In genomic region chr14:50122291-50122690, GRCh38 we compare ENCODE assay signal across 15 cellular contexts.
"Had no signal": no experiment of that assay in that cellular context is flagged by ENCODE, and none has a peak within 500 bp of the region (broad histone marks: within the 10 kb centered on the region; RNA-seq: fewer than 3 reads in every experiment).

No MANE protein-coding gene starts in this region.

- H3K4me3 Mint-ChIP-seq: activated CD4-positive, alpha-beta memory T cell treated with anti-CD3 and anti-CD28 coated beads for 36 hours; activated CD4-positive, alpha-beta T cell treated with anti-CD3 and anti-CD28 coated beads for 36 hours; activated CD8-positive, alpha-beta memory T cell treated with anti-CD3 and anti-CD28 coated beads, Interleukin-2, amount 10 ng/mL, durations not matched to agents 7 days and 5 days; activated naive CD4-positive, alpha-beta T cell treated with anti-CD3 and anti-CD28 coated beads, Interleukin-2, amount 10 ng/mL, durations not matched to agents 7 days and 5 days; T-helper 1 cell treated with Interleukin-12 subunit alpha and Interleukin-12 subunit beta and Interleukin-4 antibody, amounts not matched to agents 30 μg/mL and 1 μg/mL, for 36 hours had no signal

- H3K4me1 Mint-ChIP-seq: activated naive CD4-positive, alpha-beta T cell treated with anti-CD3 and anti-CD28 coated beads, Interleukin-2, amount 10 ng/mL, durations not matched to agents 7 days and 5 days had no signal

- H3K27ac ChIP-seq: hepatocyte, stomach, uterus had no signal

- H3K36me3 ChIP-seq: neural progenitor cell, uterus had no signal

- H3K27me3 ChIP-seq: hepatocyte, neural progenitor cell, stomach, uterus had no signal

- H3K27ac Mint-ChIP-seq: activated CD4-positive, alpha-beta T cell treated with anti-CD3 and anti-CD28 coated beads for 36 hours; activated CD8-positive, alpha-beta memory T cell treated with anti-CD3 and anti-CD28 coated beads, Interleukin-2, amount 10 ng/mL, durations not matched to agents 7 days and 5 days; activated naive CD4-positive, alpha-beta T cell treated with anti-CD3 and anti-CD28 coated beads, Interleukin-2, amount 10 ng/mL, durations not matched to agents 7 days and 5 days; activated T-helper 2 cell treated with anti-CD3 and anti-CD28 coated beads, Interferon-gamma antibody, Interleukin-2, Interleukin-4, amounts not matched to agents 10 μg/mL and 5 μg/mL and 100 μg/mL, durations not matched to agents 14 hours and 24 hours and 36 hours; neural progenitor cell; T-helper 1 cell treated with Interleukin-12 subunit alpha and Interleukin-12 subunit beta and Interleukin-4 antibody, amounts not matched to agents 30 μg/mL and 1 μg/mL, for 36 hours had no signal

- FAIRE-seq: astrocyte, endometrium, keratinocyte had no signal

- H3K27me3 Mint-ChIP-seq: activated CD4-positive, alpha-beta memory T cell treated with anti-CD3 and anti-CD28 coated beads for 36 hours; activated CD4-positive, alpha-beta T cell treated with anti-CD3 and anti-CD28 coated beads for 36 hours; activated CD8-positive, alpha-beta memory T cell treated with anti-CD3 and anti-CD28 coated beads, Interleukin-2, amount 10 ng/mL, durations not matched to agents 7 days and 5 days; activated naive CD4-positive, alpha-beta T cell treated with anti-CD3 and anti-CD28 coated beads, Interleukin-2, amount 10 ng/mL, durations not matched to agents 7 days and 5 days had no signal

- DNase-seq: activated CD4-positive, alpha-beta memory T cell treated with anti-CD3 and anti-CD28 coated beads for 36 hours; activated CD4-positive, alpha-beta T cell treated with anti-CD3 and anti-CD28 coated beads for 36 hours; activated CD8-positive, alpha-beta memory T cell treated with anti-CD3 and anti-CD28 coated beads, Interleukin-2, amount 10 ng/mL, durations not matched to agents 7 days and 5 days; activated naive CD4-positive, alpha-beta T cell treated with anti-CD3 and anti-CD28 coated beads, Interleukin-2, amount 10 ng/mL, durations not matched to agents 7 days and 5 days; activated T-cell treated with anti-CD3 and anti-CD28 coated beads, Interleukin-2, amount 50 U/mL, for 1 hour; stimulated activated CD4-positive, alpha-beta T cell treated with anti-CD3 and anti-CD28 coated beads, Interleukin-1b, Interleukin-23, amount 100 ng/mL, for 48 hours; stomach; uterus had no signal

- H3K9me3 ChIP-seq: stomach, uterus had no signal

- ATAC-seq: activated CD8-positive, alpha-beta memory T cell treated with anti-CD3 and anti-CD28 coated beads, Interleukin-2, amount 10 ng/mL, durations not matched to agents 7 days and 5 days had no signal

- H3K4me3 ChIP-seq: hepatocyte, neural progenitor cell, stomach, uterus had no signal
